1 cellular context compared by ENCODE assay signal in genomic region chr5:68306361-68307014, GRCh38.
TF ChIP-seq lines count a peak whose summit lies in the region.

No MANE protein-coding gene starts in this region.

TF ChIP-seq in neural cell, 6 proteins besides CTCF, POLR2A, EP300 and RAD21:
- no peak for TF ChIP-seq POLR2AphosphoS5 (IDR thresholded peaks at IDR 0.05)
- no peak for TF ChIP-seq TAF1 (IDR thresholded peaks at IDR 0.05; ENCODE audit: low read depth)
- TF ChIP-seq SMC3 (conservative IDR thresholded peaks at IDR 0.05; ENCODE audit: poor library complexity) = no peak
- TF ChIP-seq EZH2 (IDR thresholded peaks at IDR 0.05; ENCODE audit: borderline replicate concordance, insufficient read depth, low read length, poor library complexity, severe bottlenecking) = no peak
- TF ChIP-seq MXI1 (conservative IDR thresholded peaks at IDR 0.05; ENCODE audit: poor library complexity, severe bottlenecking) = no peak
